2 cellular contexts compared by ENCODE assay signal in the genomic region with DNA sequence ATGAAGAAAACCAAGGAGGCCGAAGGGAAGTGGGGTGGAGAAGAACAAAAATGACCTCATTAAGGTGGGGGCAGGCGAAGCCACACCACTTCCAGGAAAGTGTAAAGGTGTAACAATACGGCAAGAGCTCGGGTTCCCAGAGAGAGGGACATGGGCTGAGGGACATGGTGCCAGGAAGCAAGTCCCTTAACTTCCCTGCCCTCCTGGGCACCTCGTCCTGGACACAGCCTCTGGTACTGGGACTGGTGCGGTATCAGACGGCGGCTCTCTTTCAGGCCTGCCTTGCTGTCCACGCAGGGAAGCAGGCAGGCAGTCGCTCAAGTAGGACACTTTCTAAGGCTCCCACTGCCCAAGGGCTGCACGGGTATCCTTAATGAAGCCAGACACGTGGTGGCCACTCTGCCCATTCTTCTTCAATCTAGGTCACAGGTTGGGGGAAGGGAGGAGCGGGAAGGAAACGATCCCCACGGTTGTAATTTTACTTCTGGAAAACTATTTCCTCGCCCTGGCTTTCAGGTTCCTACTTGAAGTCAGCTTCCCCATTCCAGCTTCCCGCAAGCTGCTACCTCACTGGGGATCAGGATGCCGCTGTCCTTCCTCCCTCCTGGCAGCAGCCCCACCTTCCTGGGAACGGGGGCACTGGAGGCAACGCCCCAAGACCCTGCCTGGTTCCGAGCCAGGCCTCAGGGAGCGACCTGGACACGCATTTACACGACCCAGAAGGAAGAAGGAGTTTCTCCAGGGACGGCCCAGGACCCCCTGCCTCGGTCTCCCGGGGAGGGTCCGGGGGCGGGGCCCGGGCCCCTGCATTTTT.
TF ChIP-seq lines count a peak whose summit lies in the region.

No MANE protein-coding gene starts in this region.

TF ChIP-seq in A549, 52 proteins besides CTCF, POLR2A, EP300 and RAD21:
- TF ChIP-seq JUN (IDR thresholded peaks at IDR 0.05) = no peak
- no peak for TF ChIP-seq NR3C1 (IDR thresholded peaks at IDR 0.05)
- no peak for TF ChIP-seq TP53 (CRISPR knock-in tag; IDR thresholded peaks at IDR 0.05)
- TF ChIP-seq POLR2AphosphoS2 (conservative IDR thresholded peaks at IDR 0.05; ENCODE audit: low read length) = no peak
- TF ChIP-seq KDM5A (IDR thresholded peaks at IDR 0.05) = no peak
- TF ChIP-seq, protein P1, sequence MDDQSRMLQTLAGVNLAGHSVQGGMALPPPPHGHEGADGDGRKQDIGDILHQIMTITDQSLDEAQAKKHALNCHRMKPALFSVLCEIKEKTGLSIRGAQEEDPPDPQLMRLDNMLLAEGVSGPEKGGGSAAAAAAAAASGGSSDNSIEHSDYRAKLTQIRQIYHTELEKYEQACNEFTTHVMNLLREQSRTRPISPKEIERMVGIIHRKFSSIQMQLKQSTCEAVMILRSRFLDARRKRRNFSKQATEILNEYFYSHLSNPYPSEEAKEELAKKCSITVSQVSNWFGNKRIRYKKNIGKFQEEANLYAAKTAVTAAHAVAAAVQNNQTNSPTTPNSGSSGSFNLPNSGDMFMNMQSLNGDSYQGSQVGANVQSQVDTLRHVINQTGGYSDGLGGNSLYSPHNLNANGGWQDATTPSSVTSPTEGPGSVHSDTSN (IDR thresholded peaks at IDR 0.05) = no peak
- TF ChIP-seq SMC3 (IDR thresholded peaks at IDR 0.05) = no peak
- TF ChIP-seq, protein P2, sequence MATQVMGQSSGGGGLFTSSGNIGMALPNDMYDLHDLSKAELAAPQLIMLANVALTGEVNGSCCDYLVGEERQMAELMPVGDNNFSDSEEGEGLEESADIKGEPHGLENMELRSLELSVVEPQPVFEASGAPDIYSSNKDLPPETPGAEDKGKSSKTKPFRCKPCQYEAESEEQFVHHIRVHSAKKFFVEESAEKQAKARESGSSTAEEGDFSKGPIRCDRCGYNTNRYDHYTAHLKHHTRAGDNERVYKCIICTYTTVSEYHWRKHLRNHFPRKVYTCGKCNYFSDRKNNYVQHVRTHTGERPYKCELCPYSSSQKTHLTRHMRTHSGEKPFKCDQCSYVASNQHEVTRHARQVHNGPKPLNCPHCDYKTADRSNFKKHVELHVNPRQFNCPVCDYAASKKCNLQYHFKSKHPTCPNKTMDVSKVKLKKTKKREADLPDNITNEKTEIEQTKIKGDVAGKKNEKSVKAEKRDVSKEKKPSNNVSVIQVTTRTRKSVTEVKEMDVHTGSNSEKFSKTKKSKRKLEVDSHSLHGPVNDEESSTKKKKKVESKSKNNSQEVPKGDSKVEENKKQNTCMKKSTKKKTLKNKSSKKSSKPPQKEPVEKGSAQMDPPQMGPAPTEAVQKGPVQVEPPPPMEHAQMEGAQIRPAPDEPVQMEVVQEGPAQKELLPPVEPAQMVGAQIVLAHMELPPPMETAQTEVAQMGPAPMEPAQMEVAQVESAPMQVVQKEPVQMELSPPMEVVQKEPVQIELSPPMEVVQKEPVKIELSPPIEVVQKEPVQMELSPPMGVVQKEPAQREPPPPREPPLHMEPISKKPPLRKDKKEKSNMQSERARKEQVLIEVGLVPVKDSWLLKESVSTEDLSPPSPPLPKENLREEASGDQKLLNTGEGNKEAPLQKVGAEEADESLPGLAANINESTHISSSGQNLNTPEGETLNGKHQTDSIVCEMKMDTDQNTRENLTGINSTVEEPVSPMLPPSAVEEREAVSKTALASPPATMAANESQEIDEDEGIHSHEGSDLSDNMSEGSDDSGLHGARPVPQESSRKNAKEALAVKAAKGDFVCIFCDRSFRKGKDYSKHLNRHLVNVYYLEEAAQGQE (IDR thresholded peaks at IDR 0.05) = no peak

TF ChIP-seq in GM23338, 12 proteins besides CTCF, POLR2A, EP300 and RAD21:
- TF ChIP-seq CREB1 (CRISPR knock-in tag; IDR thresholded peaks at IDR 0.05; ENCODE audit: low read depth) (no peak), ZNF114 (CRISPR knock-in tag; IDR thresholded peaks at IDR 0.05) (no peak), JUNB (IDR thresholded peaks at IDR 0.05; ENCODE audit: unreplicated experiment) (no peak), NANOG (IDR thresholded peaks at IDR 0.05; ENCODE audit: borderline replicate concordance) (no peak), STAT1 (IDR thresholded peaks at IDR 0.05; ENCODE audit: unreplicated experiment) (no peak), ZNF331 (CRISPR knock-in tag; IDR thresholded peaks at IDR 0.05; ENCODE audit: low read depth) (no peak), EZH2 (IDR thresholded peaks at IDR 0.05; ENCODE audit: low read depth, unreplicated experiment) (no peak), POLR2AphosphoS5 (IDR thresholded peaks at IDR 0.05; ENCODE audit: low read depth) (no peak), EZH2phosphoT487 (IDR thresholded peaks at IDR 0.05; ENCODE audit: unreplicated experiment) (no peak)
- TF ChIP-seq, protein P2 (IDR thresholded peaks at IDR 0.05; ENCODE audit: unreplicated experiment) = no peak
- TF ChIP-seq, protein P3, sequence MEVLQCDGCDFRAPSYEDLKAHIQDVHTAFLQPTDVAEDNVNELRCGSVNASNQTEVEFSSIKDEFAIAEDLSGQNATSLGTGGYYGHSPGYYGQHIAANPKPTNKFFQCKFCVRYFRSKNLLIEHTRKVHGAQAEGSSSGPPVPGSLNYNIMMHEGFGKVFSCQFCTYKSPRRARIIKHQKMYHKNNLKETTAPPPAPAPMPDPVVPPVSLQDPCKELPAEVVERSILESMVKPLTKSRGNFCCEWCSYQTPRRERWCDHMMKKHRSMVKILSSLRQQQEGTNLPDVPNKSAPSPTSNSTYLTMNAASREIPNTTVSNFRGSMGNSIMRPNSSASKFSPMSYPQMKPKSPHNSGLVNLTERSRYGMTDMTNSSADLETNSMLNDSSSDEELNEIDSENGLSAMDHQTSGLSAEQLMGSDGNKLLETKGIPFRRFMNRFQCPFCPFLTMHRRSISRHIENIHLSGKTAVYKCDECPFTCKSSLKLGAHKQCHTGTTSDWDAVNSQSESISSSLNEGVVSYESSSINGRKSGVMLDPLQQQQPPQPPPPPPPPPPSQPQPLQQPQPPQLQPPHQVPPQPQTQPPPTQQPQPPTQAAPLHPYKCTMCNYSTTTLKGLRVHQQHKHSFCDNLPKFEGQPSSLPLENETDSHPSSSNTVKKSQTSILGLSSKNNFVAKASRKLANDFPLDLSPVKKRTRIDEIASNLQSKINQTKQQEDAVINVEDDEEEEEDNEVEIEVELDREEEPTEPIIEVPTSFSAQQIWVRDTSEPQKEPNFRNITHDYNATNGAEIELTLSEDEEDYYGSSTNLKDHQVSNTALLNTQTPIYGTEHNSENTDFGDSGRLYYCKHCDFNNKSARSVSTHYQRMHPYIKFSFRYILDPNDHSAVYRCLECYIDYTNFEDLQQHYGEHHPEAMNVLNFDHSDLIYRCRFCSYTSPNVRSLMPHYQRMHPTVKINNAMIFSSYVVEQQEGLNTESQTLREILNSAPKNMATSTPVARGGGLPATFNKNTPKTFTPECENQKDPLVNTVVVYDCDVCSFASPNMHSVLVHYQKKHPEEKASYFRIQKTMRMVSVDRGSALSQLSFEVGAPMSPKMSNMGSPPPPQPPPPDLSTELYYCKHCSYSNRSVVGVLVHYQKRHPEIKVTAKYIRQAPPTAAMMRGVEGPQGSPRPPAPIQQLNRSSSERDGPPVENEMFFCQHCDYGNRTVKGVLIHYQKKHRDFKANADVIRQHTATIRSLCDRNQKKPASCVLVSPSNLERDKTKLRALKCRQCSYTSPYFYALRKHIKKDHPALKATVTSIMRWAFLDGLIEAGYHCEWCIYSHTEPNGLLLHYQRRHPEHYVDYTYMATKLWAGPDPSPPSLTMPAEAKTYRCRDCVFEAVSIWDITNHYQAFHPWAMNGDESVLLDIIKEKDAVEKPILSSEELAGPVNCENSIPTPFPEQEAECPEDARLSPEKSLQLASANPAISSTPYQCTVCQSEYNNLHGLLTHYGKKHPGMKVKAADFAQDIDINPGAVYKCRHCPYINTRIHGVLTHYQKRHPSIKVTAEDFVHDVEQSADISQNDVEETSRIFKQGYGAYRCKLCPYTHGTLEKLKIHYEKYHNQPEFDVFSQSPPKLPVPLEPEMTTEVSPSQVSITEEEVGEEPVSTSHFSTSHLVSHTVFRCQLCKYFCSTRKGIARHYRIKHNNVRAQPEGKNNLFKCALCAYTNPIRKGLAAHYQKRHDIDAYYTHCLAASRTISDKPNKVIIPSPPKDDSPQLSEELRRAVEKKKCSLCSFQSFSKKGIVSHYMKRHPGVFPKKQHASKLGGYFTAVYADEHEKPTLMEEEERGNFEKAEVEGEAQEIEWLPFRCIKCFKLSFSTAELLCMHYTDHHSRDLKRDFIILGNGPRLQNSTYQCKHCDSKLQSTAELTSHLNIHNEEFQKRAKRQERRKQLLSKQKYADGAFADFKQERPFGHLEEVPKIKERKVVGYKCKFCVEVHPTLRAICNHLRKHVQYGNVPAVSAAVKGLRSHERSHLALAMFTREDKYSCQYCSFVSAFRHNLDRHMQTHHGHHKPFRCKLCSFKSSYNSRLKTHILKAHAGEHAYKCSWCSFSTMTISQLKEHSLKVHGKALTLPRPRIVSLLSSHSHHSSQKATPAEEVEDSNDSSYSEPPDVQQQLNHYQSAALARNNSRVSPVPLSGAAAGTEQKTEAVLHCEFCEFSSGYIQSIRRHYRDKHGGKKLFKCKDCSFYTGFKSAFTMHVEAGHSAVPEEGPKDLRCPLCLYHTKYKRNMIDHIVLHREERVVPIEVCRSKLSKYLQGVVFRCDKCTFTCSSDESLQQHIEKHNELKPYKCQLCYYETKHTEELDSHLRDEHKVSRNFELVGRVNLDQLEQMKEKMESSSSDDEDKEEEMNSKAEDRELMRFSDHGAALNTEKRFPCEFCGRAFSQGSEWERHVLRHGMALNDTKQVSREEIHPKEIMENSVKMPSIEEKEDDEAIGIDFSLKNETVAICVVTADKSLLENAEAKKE (CRISPR knock-in tag; IDR thresholded peaks at IDR 0.05) = no peak
- TF ChIP-seq, protein P4, sequence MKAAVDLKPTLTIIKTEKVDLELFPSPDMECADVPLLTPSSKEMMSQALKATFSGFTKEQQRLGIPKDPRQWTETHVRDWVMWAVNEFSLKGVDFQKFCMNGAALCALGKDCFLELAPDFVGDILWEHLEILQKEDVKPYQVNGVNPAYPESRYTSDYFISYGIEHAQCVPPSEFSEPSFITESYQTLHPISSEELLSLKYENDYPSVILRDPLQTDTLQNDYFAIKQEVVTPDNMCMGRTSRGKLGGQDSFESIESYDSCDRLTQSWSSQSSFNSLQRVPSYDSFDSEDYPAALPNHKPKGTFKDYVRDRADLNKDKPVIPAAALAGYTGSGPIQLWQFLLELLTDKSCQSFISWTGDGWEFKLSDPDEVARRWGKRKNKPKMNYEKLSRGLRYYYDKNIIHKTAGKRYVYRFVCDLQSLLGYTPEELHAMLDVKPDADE (IDR thresholded peaks at IDR 0.05) = no peak
